In the genomic region with DNA sequence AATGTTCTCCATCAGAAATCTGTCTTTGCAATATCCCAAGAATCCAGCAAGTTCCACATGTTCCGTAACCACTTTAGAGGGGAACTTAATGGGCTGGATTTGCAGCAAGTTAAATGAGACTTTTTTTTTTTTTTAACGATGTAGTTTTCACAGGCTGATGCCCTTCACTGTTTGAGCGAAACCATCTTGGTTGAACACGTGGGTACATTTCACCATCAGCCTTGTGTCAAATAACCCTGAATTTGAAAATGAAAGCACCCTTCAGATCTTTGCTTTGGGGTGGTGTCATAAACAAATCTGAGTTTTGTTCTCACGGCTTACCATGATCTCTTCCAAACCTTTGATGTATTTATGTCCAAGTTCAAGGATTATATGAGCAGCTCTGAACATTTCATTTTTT, we compare ENCODE assay signal across 27 cellular contexts.
DNase-seq lines count a peak whose midpoint lies in the region; ATAC-seq and TF ChIP-seq lines count a peak whose summit lies in the region.
"Had no signal": no experiment of that assay in that cellular context is flagged by ENCODE, and none has a peak within 500 bp of the region (broad histone marks: within the 10 kb centered on the region; RNA-seq: fewer than 3 reads in every experiment).

No MANE protein-coding gene starts in this region.

- TF ChIP-seq CTCF in upper lobe of right lung (IDR thresholded peaks at IDR 0.05): no peak

- DNase-seq in EL (peak; percentile 23), M059J (ENCODE audit: low read depth) (peak; percentile 22), fibroblast of gingiva (ENCODE audit: low read depth) (peak; percentile 44), upper lobe of right lung (no peak), left cardiac atrium (no peak), ACHN (no peak)
- DNase-seq: activated CD4-positive, alpha-beta T cell treated with anti-CD3 and anti-CD28 coated beads, Interleukin-2, amount 50 U/mL, for 1 hour; caudate nucleus; COR-L47; DMS79 treated with DMSO at 0.1 percent for 48 hours; hypothalamus; Kasumi-1; NCI-H1092; NCI-H2029; NCI-H226; nucleus accumbens; retina; SJCRH30; spleen; stimulated activated CD4-positive, alpha-beta T cell treated with anti-CD3 and anti-CD28 coated beads, Interleukin-4, amount 100 ng/mL, for 1 hour; stimulated activated naive CD4-positive, alpha-beta T cell; T-helper 17 cell; testis had no signal

- no peaks in the 10 kb centered on the region for H3K9me3 ChIP-seq in upper lobe of right lung
- H3K9me3 ChIP-seq: SJCRH30, testis had no signal

- H3K4me3 ChIP-seq in upper lobe of right lung: peak overlapping the region; percentile 18
- H3K4me3 ChIP-seq: ascending aorta, SJCRH30, spleen, testis had no signal

- peaks cover 7% of the 10 kb centered on the region for H3K4me1 ChIP-seq in upper lobe of right lung
- H3K4me1 ChIP-seq: ascending aorta, SJCRH30, spleen, testis had no signal

- ATAC-seq in upper lobe of right lung: no peak
- ATAC-seq in left cardiac atrium: no peak
- no peak for ATAC-seq in GM19467 (IDR thresholded peaks at IDR 0.05; ENCODE audit: unreplicated experiment)
- ATAC-seq: activated naive CD4-positive, alpha-beta T cell treated with anti-CD3 and anti-CD28 coated beads, Interleukin-2, amount 50 U/mL, for 72 hours; activated T-helper 17 cell treated with anti-CD3 and anti-CD28 coated beads, Interleukin-2, amount 50 U/mL, for 72 hours; T-helper 17 cell had no signal

- peak overlapping the region; percentile 65 for H3K27ac ChIP-seq in upper lobe of right lung
- H3K27ac ChIP-seq: ascending aorta, SJCRH30, spleen, testis had no signal

- H3K27me3 ChIP-seq in upper lobe of right lung: no peaks in the 10 kb centered on the region
- H3K27me3 ChIP-seq: ascending aorta, SJCRH30, testis had no signal

- intact Hi-C loops in upper lobe of right lung (cut with DNase I) (no loop called here), left cardiac atrium (cut with DNase I) (no loop called here)

- in situ Hi-C loops in ACHN (cut with HindIII; ENCODE audit: low pct_ligation_motif_present, low pct_unique_long_range_greater_than_20kb, low sequenced_read_pairs): no loop called here

- no peaks in the 10 kb centered on the region for H3K36me3 ChIP-seq in upper lobe of right lung
- H3K36me3 ChIP-seq: ascending aorta, SJCRH30, spleen had no signal

Comparison
In these comparisons a context has a peak if more than half of its experiments do, and no peak if none do; other contexts are left out.
1. DNase-seq: peak in EL (single experiment), M059J (single experiment) and fibroblast of gingiva (single experiment); none in upper lobe of right lung (single experiment), left cardiac atrium (single experiment) and ACHN (single experiment).